In genomic region chr9:101398335-101398929, GRCh38 we compare ENCODE assay signal across 8 cellular contexts. TPM values are rescaled to one million over a fixed set of nuclear protein-coding genes. Genes with fewer than 3 reads are reported as not detected.
DNase-seq lines count a peak whose midpoint lies in the region; ATAC-seq and TF ChIP-seq lines count a peak whose summit lies in the region.

MRPL50 (minus strand) TSS chr9:101398618; CDS start chr9:101398592, 26 bp downstream.
ZNF189 (plus strand) TSS chr9:101398851; CDS start chr9:101399157, 306 bp downstream.

- H3K4me3 Mint-ChIP-seq in activated naive CD8-positive, alpha-beta T cell treated with anti-CD3 and anti-CD28 coated beads for 36 hours = peak within 1 kb of the TSS; percentile 89
- H3K4me3 Mint-ChIP-seq in osteocyte (ENCODE audit: unreplicated experiment) = peak within 1 kb of the TSS; percentile 99

- no peaks in the 10 kb centered on the region for H3K27me3 ChIP-seq in thymus (ENCODE audit: control insufficient read depth, insufficient read depth)

- WGBS in thymus = under 1% methylated on average over 37 of the region's 37 CpGs

- DNase-seq in NCI-H1092 treated with DMSO at 0.1 percent for 48 hours (lab: John Stamatoyannopoulos, UW) (peak; percentile 99), SKM-1 (lab: John Stamatoyannopoulos, UW; ENCODE audit: unreplicated experiment) (peak; percentile 81), head of caudate nucleus (peak; percentile 98 to 100 (median 100)), osteocyte (ENCODE audit: extremely low spot score, unreplicated experiment) (peak; percentile 98)
- peak; percentile 96 for DNase-seq in activated naive CD8-positive, alpha-beta T cell treated with anti-CD3 and anti-CD28 coated beads for 36 hours

- peaks cover 29% of the 10 kb centered on the region for H3K9me3 Mint-ChIP-seq in activated naive CD8-positive, alpha-beta T cell treated with anti-CD3 and anti-CD28 coated beads for 36 hours
- peaks cover 29% of the 10 kb centered on the region for H3K9me3 Mint-ChIP-seq in osteocyte (ENCODE audit: unreplicated experiment)

- TF ChIP-seq CTCF in osteocyte (IDR thresholded peaks at IDR 0.05) = no peak

- peak; percentile 99 for ATAC-seq in HG02610 (IDR thresholded peaks at IDR 0.05; ENCODE audit: unreplicated experiment)

- H3K27ac Mint-ChIP-seq in activated naive CD8-positive, alpha-beta T cell treated with anti-CD3 and anti-CD28 coated beads for 36 hours = peak within 1 kb of the TSS; percentile 96
- peak within 1 kb of the TSS; percentile 99 for H3K27ac Mint-ChIP-seq in osteocyte (ENCODE audit: unreplicated experiment)

- H3K4me1 Mint-ChIP-seq in activated naive CD8-positive, alpha-beta T cell treated with anti-CD3 and anti-CD28 coated beads for 36 hours = peaks cover 43% of the 10 kb centered on the region
- peaks cover 40% of the 10 kb centered on the region for H3K4me1 Mint-ChIP-seq in osteocyte (ENCODE audit: unreplicated experiment)

- H3K36me3 ChIP-seq in thymus (ENCODE audit: control insufficient read depth, insufficient read depth) = peaks cover 5% of the 10 kb centered on the region

- H3K9me3 ChIP-seq in thymus (ENCODE audit: control insufficient read depth) = no peaks in the 10 kb centered on the region

- no peaks in the 10 kb centered on the region for H3K27me3 Mint-ChIP-seq in activated naive CD8-positive, alpha-beta T cell treated with anti-CD3 and anti-CD28 coated beads for 36 hours
- H3K27me3 Mint-ChIP-seq in osteocyte (ENCODE audit: unreplicated experiment) = no peaks in the 10 kb centered on the region

- H3K4me3 ChIP-seq in GM08714 (ENCODE audit: low read length) = peak within 1 kb of the TSS; percentile 99
- H3K4me3 ChIP-seq in thymus (ENCODE audit: low read length) = peak within 1 kb of the TSS; percentile 86

- peaks cover 75% of the 10 kb centered on the region for H3K36me3 Mint-ChIP-seq in activated naive CD8-positive, alpha-beta T cell treated with anti-CD3 and anti-CD28 coated beads for 36 hours
- peaks cover 45% of the 10 kb centered on the region for H3K36me3 Mint-ChIP-seq in osteocyte (ENCODE audit: unreplicated experiment)

- H3K27ac ChIP-seq in thymus (ENCODE audit: low read depth) = peak within 1 kb of the TSS; percentile 88

- H3K4me1 ChIP-seq in thymus (ENCODE audit: control insufficient read depth, insufficient read depth, low read length) = peaks cover 16% of the 10 kb centered on the region

- intact Hi-C loops in head of caudate nucleus (cut with DNase I) = loop anchor here (5.0 kb wide), 1 partner anchor 686 kb away; no protein-coding TSS in a partner anchor

RNA-seq across cellular contexts. Expression of gene MRPL50, which starts in this region (rescaled TPM):
- total RNA-seq in activated naive CD8-positive, alpha-beta T cell treated with anti-CD3 and anti-CD28 coated beads for 36 hours = 10 to 100 TPM; 17.3 to 19.4 TPM
- total RNA-seq in osteocyte = 6.6 and 7.4 TPM in 2 replicates
- polyA plus RNA-seq in thymus = 13.5 TPM

RNA-seq across cellular contexts. Expression of gene ZNF189, which starts in this region (rescaled TPM):
- total RNA-seq in activated naive CD8-positive, alpha-beta T cell treated with anti-CD3 and anti-CD28 coated beads for 36 hours = 1 to 10 TPM; 7.7 to 8.4 TPM
- 17.3 and 19.0 TPM in 2 replicates for total RNA-seq in osteocyte
- 13.6 TPM for polyA plus RNA-seq in thymus

Comparison
In these comparisons a context has a peak if more than half of its experiments do, and no peak if none do; other contexts are left out.
1. Peak in every context shown above with its lines: DNase-seq, ATAC-seq, H3K4me3 ChIP-seq and H3K27ac ChIP-seq.